In the genomic region with DNA sequence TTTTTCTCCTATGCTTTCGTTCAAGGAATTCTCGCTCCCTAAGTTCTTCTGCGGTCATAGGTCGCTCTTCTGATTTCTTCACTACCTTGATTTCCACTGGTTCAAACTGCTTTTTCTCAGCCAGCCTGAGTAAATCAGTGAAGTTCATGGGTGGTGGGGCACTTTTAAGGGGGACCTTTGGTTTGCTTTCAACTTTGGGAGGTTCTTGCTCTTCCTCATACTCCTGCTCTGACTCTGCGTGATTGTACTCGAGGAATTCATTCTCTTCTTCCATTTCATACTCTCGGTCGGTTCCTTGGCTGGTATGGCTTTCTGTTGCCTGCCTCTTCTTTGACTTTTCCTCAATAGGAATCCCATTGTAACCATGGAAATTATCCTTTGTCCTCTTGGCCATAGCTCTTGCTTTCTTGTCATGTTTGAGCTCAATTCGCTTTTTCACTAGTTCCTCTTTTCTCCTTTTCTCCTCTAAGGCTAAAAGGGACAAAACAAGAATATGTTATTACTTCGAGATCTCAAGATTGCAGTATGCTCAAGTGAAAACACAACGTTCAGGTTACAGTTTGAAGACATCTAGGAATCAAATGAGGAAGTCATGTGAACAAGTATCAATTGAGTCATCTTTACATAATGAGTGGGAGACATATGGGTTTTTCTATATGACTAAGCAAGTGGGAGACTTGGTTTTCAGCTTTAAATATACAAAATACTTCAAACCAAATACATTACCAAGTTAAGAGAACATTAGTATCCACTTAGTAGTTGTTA, we compare ENCODE assay signal across 1 cellular context.
TF ChIP-seq lines count a peak whose summit lies in the region.

No MANE protein-coding gene starts in this region.

TF ChIP-seq in WTC11, 78 proteins besides CTCF, POLR2A, EP300 and RAD21 (continued from another document):
- TF ChIP-seq, protein P1, sequence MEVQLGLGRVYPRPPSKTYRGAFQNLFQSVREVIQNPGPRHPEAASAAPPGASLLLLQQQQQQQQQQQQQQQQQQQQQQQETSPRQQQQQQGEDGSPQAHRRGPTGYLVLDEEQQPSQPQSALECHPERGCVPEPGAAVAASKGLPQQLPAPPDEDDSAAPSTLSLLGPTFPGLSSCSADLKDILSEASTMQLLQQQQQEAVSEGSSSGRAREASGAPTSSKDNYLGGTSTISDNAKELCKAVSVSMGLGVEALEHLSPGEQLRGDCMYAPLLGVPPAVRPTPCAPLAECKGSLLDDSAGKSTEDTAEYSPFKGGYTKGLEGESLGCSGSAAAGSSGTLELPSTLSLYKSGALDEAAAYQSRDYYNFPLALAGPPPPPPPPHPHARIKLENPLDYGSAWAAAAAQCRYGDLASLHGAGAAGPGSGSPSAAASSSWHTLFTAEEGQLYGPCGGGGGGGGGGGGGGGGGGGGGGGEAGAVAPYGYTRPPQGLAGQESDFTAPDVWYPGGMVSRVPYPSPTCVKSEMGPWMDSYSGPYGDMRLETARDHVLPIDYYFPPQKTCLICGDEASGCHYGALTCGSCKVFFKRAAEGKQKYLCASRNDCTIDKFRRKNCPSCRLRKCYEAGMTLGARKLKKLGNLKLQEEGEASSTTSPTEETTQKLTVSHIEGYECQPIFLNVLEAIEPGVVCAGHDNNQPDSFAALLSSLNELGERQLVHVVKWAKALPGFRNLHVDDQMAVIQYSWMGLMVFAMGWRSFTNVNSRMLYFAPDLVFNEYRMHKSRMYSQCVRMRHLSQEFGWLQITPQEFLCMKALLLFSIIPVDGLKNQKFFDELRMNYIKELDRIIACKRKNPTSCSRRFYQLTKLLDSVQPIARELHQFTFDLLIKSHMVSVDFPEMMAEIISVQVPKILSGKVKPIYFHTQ (CRISPR knock-in tag; IDR thresholded peaks at IDR 0.05) = no peak
- TF ChIP-seq, protein P2, sequence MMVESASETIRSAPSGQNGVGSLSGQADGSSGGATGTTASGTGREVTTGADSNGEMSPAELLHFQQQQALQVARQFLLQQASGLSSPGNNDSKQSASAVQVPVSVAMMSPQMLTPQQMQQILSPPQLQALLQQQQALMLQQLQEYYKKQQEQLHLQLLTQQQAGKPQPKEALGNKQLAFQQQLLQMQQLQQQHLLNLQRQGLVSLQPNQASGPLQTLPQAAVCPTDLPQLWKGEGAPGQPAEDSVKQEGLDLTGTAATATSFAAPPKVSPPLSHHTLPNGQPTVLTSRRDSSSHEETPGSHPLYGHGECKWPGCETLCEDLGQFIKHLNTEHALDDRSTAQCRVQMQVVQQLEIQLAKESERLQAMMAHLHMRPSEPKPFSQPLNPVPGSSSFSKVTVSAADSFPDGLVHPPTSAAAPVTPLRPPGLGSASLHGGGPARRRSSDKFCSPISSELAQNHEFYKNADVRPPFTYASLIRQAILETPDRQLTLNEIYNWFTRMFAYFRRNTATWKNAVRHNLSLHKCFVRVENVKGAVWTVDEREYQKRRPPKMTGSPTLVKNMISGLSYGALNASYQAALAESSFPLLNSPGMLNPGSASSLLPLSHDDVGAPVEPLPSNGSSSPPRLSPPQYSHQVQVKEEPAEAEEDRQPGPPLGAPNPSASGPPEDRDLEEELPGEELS (CRISPR knock-in tag; IDR thresholded peaks at IDR 0.05) = no peak
- TF ChIP-seq, protein P3, sequence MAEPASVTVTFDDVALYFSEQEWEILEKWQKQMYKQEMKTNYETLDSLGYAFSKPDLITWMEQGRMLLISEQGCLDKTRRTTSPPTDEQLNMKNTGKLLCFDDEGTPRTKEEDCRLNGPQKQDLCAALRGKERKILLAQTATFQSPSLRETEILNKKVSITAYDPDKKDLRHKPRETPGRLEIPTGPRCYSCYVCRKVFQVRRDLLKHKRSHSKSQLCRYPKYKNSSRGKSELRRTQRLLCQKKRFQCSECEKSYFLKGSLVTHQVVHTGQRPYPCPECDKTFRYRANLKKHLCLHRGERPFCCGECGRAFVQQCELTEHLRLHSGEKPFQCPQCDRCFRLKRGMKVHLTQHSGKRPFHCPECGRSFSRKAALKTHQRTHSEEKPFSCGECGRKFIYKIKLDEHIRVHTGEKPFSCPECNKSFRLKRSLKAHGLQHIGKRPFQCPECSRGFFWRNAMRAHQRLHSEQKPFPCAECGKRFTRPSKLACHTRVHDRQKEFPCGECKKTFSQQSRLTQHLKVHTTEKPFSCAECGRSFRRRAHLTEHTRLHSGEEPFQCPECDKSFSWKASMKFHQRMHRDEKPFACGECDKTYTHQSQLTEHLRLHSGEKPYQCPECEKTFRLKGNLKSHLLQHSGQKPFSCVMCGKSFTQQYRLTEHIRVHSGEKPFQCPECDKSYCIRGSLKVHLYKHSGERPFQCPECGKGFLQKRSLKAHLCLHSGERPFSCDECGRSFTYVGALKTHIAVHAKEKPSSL (CRISPR knock-in tag; conservative IDR thresholded peaks at IDR 0.05) = no peak
- TF ChIP-seq, protein P4, sequence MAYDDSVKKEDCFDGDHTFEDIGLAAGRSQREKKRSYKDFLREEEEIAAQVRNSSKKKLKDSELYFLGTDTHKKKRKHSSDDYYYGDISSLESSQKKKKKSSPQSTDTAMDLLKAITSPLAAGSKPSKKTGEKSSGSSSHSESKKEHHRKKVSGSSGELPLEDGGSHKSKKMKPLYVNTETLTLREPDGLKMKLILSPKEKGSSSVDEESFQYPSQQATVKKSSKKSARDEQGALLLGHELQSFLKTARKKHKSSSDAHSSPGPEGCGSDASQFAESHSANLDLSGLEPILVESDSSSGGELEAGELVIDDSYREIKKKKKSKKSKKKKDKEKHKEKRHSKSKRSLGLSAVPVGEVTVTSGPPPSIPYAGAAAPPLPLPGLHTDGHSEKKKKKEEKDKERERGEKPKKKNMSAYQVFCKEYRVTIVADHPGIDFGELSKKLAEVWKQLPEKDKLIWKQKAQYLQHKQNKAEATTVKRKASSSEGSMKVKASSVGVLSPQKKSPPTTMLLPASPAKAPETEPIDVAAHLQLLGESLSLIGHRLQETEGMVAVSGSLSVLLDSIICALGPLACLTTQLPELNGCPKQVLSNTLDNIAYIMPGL (CRISPR knock-in tag; IDR thresholded peaks at IDR 0.05) = no peak
- TF ChIP-seq, protein P5, sequence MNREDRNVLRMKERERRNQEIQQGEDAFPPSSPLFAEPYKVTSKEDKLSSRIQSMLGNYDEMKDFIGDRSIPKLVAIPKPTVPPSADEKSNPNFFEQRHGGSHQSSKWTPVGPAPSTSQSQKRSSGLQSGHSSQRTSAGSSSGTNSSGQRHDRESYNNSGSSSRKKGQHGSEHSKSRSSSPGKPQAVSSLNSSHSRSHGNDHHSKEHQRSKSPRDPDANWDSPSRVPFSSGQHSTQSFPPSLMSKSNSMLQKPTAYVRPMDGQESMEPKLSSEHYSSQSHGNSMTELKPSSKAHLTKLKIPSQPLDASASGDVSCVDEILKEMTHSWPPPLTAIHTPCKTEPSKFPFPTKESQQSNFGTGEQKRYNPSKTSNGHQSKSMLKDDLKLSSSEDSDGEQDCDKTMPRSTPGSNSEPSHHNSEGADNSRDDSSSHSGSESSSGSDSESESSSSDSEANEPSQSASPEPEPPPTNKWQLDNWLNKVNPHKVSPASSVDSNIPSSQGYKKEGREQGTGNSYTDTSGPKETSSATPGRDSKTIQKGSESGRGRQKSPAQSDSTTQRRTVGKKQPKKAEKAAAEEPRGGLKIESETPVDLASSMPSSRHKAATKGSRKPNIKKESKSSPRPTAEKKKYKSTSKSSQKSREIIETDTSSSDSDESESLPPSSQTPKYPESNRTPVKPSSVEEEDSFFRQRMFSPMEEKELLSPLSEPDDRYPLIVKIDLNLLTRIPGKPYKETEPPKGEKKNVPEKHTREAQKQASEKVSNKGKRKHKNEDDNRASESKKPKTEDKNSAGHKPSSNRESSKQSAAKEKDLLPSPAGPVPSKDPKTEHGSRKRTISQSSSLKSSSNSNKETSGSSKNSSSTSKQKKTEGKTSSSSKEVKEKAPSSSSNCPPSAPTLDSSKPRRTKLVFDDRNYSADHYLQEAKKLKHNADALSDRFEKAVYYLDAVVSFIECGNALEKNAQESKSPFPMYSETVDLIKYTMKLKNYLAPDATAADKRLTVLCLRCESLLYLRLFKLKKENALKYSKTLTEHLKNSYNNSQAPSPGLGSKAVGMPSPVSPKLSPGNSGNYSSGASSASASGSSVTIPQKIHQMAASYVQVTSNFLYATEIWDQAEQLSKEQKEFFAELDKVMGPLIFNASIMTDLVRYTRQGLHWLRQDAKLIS (CRISPR knock-in tag; IDR thresholded peaks at IDR 0.05; ENCODE audit: borderline replicate concordance) = no peak
